In the genomic region with DNA sequence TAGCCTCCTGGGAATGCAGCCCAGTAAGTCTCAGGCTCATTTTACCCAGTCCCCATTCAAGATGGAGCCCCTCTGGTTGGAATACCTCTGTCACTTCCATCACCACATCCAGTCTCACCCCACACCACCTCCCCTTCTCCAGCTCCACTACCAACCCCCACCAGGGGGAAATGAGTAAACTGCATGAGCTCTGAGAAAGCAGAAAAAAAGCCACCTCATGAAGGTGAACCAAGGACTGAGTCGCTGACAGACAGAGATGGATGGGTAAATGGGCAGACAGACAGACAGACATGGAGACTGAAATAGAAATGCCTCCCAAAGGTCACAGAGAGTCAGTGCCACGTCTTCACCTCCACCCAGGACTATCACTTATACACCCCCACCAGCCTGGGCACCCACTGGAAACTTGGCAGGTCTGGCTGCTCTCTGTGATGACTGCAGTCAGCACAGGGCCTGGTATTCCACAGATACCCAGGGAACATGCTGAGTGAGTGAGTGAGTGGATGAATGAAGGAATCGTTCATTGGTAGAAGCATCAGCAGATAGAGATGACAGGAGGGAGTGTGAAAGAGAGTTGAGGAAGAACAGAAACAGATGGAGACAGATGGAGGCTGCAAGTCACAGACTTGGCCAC, we compare ENCODE assay signal across 1 cellular context.
TF ChIP-seq lines count a peak whose summit lies in the region.

No MANE protein-coding gene starts in this region.

TF ChIP-seq in GM23338, 12 proteins besides CTCF, POLR2A, EP300 and RAD21:
- TF ChIP-seq ZNF114 (CRISPR knock-in tag; IDR thresholded peaks at IDR 0.05) = no peak
- no peak for TF ChIP-seq POLR2AphosphoS5 (IDR thresholded peaks at IDR 0.05; ENCODE audit: low read depth)
- TF ChIP-seq REST (IDR thresholded peaks at IDR 0.05; ENCODE audit: unreplicated experiment) = no peak
- TF ChIP-seq, protein P1, sequence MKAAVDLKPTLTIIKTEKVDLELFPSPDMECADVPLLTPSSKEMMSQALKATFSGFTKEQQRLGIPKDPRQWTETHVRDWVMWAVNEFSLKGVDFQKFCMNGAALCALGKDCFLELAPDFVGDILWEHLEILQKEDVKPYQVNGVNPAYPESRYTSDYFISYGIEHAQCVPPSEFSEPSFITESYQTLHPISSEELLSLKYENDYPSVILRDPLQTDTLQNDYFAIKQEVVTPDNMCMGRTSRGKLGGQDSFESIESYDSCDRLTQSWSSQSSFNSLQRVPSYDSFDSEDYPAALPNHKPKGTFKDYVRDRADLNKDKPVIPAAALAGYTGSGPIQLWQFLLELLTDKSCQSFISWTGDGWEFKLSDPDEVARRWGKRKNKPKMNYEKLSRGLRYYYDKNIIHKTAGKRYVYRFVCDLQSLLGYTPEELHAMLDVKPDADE (IDR thresholded peaks at IDR 0.05) = no peak
- TF ChIP-seq NANOG (IDR thresholded peaks at IDR 0.05; ENCODE audit: borderline replicate concordance) = no peak
- TF ChIP-seq CREB1 (CRISPR knock-in tag; IDR thresholded peaks at IDR 0.05; ENCODE audit: low read depth) = no peak
- no peak for TF ChIP-seq EZH2phosphoT487 (IDR thresholded peaks at IDR 0.05; ENCODE audit: unreplicated experiment)
- TF ChIP-seq JUNB (IDR thresholded peaks at IDR 0.05; ENCODE audit: unreplicated experiment) = no peak
- TF ChIP-seq EZH2 (IDR thresholded peaks at IDR 0.05; ENCODE audit: low read depth, unreplicated experiment) = no peak
- no peak for TF ChIP-seq STAT1 (IDR thresholded peaks at IDR 0.05; ENCODE audit: unreplicated experiment)
